Comparison of ENCODE assay signal across 15 cellular contexts in genomic region chr5:172048539-172049101, GRCh38. TPM values are rescaled to one million over a fixed set of nuclear protein-coding genes. Genes with fewer than 3 reads are reported as not detected.
A peak's percentile ranks its signal among the peaks of the same experiment; 100 is the strongest.
DNase-seq lines count a peak whose midpoint lies in the region; ATAC-seq, FAIRE-seq and TF ChIP-seq lines count a peak whose summit lies in the region.
"Had no signal": no experiment of that assay in that cellular context is flagged by ENCODE, and none has a peak within 500 bp of the region (broad histone marks: within the 10 kb centered on the region; RNA-seq: fewer than 3 reads in every experiment).

No MANE protein-coding gene starts in this region.

- no peaks in the 10 kb centered on the region for H3K9me3 ChIP-seq in H1 (ENCODE audit: insufficient read depth in 2 of 2, low read depth in 1 of 2, low read length in 1 of 2)
- H3K9me3 ChIP-seq: left ventricle myocardium inferior, transverse colon had no signal

- H2BK20ac ChIP-seq in H1 (ENCODE audit: low read length) = no peak overlapping the region

- POLR2A ChIA-PET in activated CD4-positive, alpha-beta memory T cell treated with anti-CD3 and anti-CD28 coated beads for 36 hours (lab: Charles Lee) = no interaction called here
- POLR2A ChIA-PET in H1 (lab: Charles Lee; ENCODE audit: partially characterized antibody) = interaction anchor here (1.2 to 1.4 kb wide), 2 partner anchors 42 to 55 kb away, joined by 3 to 6 read pairs; partner anchors contain the start of gene FBXW11

- no peak for DNase-seq in activated CD8-positive, alpha-beta memory T cell treated with anti-CD3 and anti-CD28 coated beads, Interleukin-2, amount 10 ng/mL, durations not matched to agents 7 days and 5 days
- no peak for DNase-seq in activated CD8-positive, alpha-beta memory T cell treated with anti-CD3 and anti-CD28 coated beads for 24 hours
- no peak for DNase-seq in activated CD4-positive, alpha-beta memory T cell treated with anti-CD3 and anti-CD28 coated beads for 36 hours
- DNase-seq in H1 (ENCODE audit: low read depth in 1 of 2, low spot score in 2 of 2) (no peak), progenitor cell of endocrine pancreas (ENCODE audit: low spot score, unreplicated experiment) (no peak), NCI-H2081 treated with DMSO at 0.1 percent for 48 hours (lab: John Stamatoyannopoulos, UW) (no peak)
- DNase-seq: activated T-cell treated with anti-CD3 and anti-CD28 coated beads for 4 hours, COR-L47, left ventricle myocardium inferior, NCI-H2081, NCI-H748 treated with DMSO at 0.1 percent for 48 hours, transverse colon had no signal

- no peaks in the 10 kb centered on the region for H3K27me3 Mint-ChIP-seq in activated CD8-positive, alpha-beta memory T cell treated with anti-CD3 and anti-CD28 coated beads, Interleukin-2, amount 10 ng/mL, durations not matched to agents 7 days and 5 days
- H3K27me3 Mint-ChIP-seq in activated CD4-positive, alpha-beta memory T cell treated with anti-CD3 and anti-CD28 coated beads for 36 hours = no peaks in the 10 kb centered on the region
- H3K27me3 Mint-ChIP-seq in progenitor cell of endocrine pancreas = no peaks in the 10 kb centered on the region

- no peak overlapping the region for H2BK120ac ChIP-seq in H1 (replicated peaks; ENCODE audit: low read depth, low read length)

- H3K79me2 ChIP-seq in H1 (ENCODE audit: control insufficient read depth in 1 of 2, insufficient read depth in 2 of 2, low read length in 2 of 2) = no peaks in the 10 kb centered on the region

- no peak for ATAC-seq in activated CD8-positive, alpha-beta memory T cell treated with anti-CD3 and anti-CD28 coated beads, Interleukin-2, amount 10 ng/mL, durations not matched to agents 7 days and 5 days
- ATAC-seq in GM18520 (IDR thresholded peaks at IDR 0.05; ENCODE audit: unreplicated experiment) (no peak), HG03280 (IDR thresholded peaks at IDR 0.05; ENCODE audit: unreplicated experiment) (no peak)
- ATAC-seq: Panc1 had no signal

- H2BK15ac ChIP-seq in H1 (ENCODE audit: low read length) = 0 out of 2 replicates have a peak overlapping the region, but pooled peaks have one; percentile 41

- no peak overlapping the region for H3K4ac ChIP-seq in H1 (replicated peaks; ENCODE audit: insufficient read length, low read depth, low read length)

- TF ChIP-seq CTCF in H1 (IDR thresholded peaks at IDR 0.05; ENCODE audit: control extremely low read depth in 1 of 3, insufficient read depth in 1 of 3, low read depth in 1 of 3, low read length in 3 of 3) (no peak), progenitor cell of endocrine pancreas (IDR thresholded peaks at IDR 0.05; ENCODE audit: unreplicated experiment) (no peak)

- no peak overlapping the region; the same call in 1 of the 2 replicates for H3K18ac ChIP-seq in H1 (ENCODE audit: extremely low read depth, low read length)

- TF ChIP-seq POLR2A in H1 (IDR thresholded peaks at IDR 0.05; ENCODE audit: control extremely low read depth in 1 of 2, low read depth in 2 of 2, low read length in 2 of 2) = no peak

- H2AK5ac ChIP-seq in H1 (ENCODE audit: low read depth, low read length) = no peak overlapping the region; the same call in 1 of the 2 replicates

- H3K27ac Mint-ChIP-seq in activated CD8-positive, alpha-beta memory T cell treated with anti-CD3 and anti-CD28 coated beads, Interleukin-2, amount 10 ng/mL, durations not matched to agents 7 days and 5 days = peak overlapping the region; percentile 16
- peak overlapping the region; percentile 30 for H3K27ac Mint-ChIP-seq in activated CD4-positive, alpha-beta memory T cell treated with anti-CD3 and anti-CD28 coated beads for 36 hours
- H3K27ac Mint-ChIP-seq in progenitor cell of endocrine pancreas = peak overlapping the region; percentile 21

- H3K9me3 Mint-ChIP-seq in activated CD8-positive, alpha-beta memory T cell treated with anti-CD3 and anti-CD28 coated beads, Interleukin-2, amount 10 ng/mL, durations not matched to agents 7 days and 5 days (ENCODE audit: low read depth) = no peaks in the 10 kb centered on the region
- H3K9me3 Mint-ChIP-seq in activated CD4-positive, alpha-beta memory T cell treated with anti-CD3 and anti-CD28 coated beads for 36 hours = no peaks in the 10 kb centered on the region
- no peaks in the 10 kb centered on the region for H3K9me3 Mint-ChIP-seq in progenitor cell of endocrine pancreas (ENCODE audit: low read depth)

- H3K14ac ChIP-seq in H1 (ENCODE audit: insufficient read length) = no peak overlapping the region

- H3K4me3 ChIP-seq in H1 (ENCODE audit: extremely low read depth in 1 of 4, insufficient read depth in 2 of 4, low read depth in 3 of 4, low read length in 4 of 4) = no peak overlapping the region
- H3K4me3 ChIP-seq: left ventricle myocardium inferior, transverse colon had no signal

- no peaks in the 10 kb centered on the region for H3K36me3 ChIP-seq in H1 (ENCODE audit: control insufficient read depth in 2 of 4, insufficient read depth in 4 of 4, low read length in 3 of 4)

- intact Hi-C loops in activated CD4-positive, alpha-beta memory T cell treated with anti-CD3 and anti-CD28 coated beads for 36 hours (cut with micrococcal nuclease) = loop anchor here (10.0 kb wide), 1 partner anchor 634 kb away; the partner anchor contains the start of gene FGF18

- WGBS in H1 (ENCODE audit: extremely low coverage in 1 of 2, insufficient coverage in 1 of 2, insufficient read length in 1 of 2, insufficient replicate concordance in 2 of 2, low coverage in 1 of 2, low lambda C conversion rate in 2 of 2, missing lambda C conversion rate in 1 of 2), 2 experiments = 96% methylated on average over 12 of the region's 12 CpGs; no CpG with 5 or more reads in 1 of the 2 experiments

- no peak for TF ChIP-seq RAD21 in H1 (IDR thresholded peaks at IDR 0.05 in 1 of 2, conservative IDR thresholded peaks at IDR 0.05 in 1 of 2; ENCODE audit: low read depth in 2 of 2, low read length in 2 of 2)

- H3K79me1 ChIP-seq in H1 (ENCODE audit: low read depth, low read length) = no peaks in the 10 kb centered on the region

- H4K5ac ChIP-seq in H1 (ENCODE audit: insufficient read length, low read depth, low read length) = no peak overlapping the region

- peaks cover 0 to 10% (median 0%) of the 10 kb centered on the region in 4 experiments; a peak in 5 of 7 replicates for H3K4me1 ChIP-seq in H1 (replicated peaks in 1 of 4; ENCODE audit: control insufficient read depth in 3 of 4, insufficient read depth in 4 of 4, low read length in 3 of 4)

- H3K36me3 Mint-ChIP-seq in activated CD8-positive, alpha-beta memory T cell treated with anti-CD3 and anti-CD28 coated beads, Interleukin-2, amount 10 ng/mL, durations not matched to agents 7 days and 5 days = peaks cover 65% of the 10 kb centered on the region
- peaks cover 46% of the 10 kb centered on the region for H3K36me3 Mint-ChIP-seq in activated CD4-positive, alpha-beta memory T cell treated with anti-CD3 and anti-CD28 coated beads for 36 hours
- H3K36me3 Mint-ChIP-seq in progenitor cell of endocrine pancreas (ENCODE audit: insufficient read depth) = peaks cover 2% of the 10 kb centered on the region

- no peaks in the 10 kb centered on the region for H3K23me2 ChIP-seq in H1 (ENCODE audit: low read depth, low read length)

- H3K27ac ChIP-seq in H1 (ENCODE audit: low read depth, low read length) = no peak overlapping the region
- H3K27ac ChIP-seq: left ventricle myocardium inferior, transverse colon had no signal

- no peak overlapping the region for H3K4me2 ChIP-seq in H1 (ENCODE audit: insufficient read depth in 1 of 2, low read depth in 2 of 2, low read length in 2 of 2)

- CTCF ChIA-PET in activated CD8-positive, alpha-beta memory T cell treated with anti-CD3 and anti-CD28 coated beads, Interleukin-2, amount 10 ng/mL, durations not matched to agents 7 days and 5 days (lab: Charles Lee) = interaction anchor here (1.4 kb wide), 1 partner anchor 245 kb away, joined by 3 read pairs; no protein-coding TSS in a partner anchor
- CTCF ChIA-PET in activated CD4-positive, alpha-beta memory T cell treated with anti-CD3 and anti-CD28 coated beads for 36 hours (lab: Charles Lee) = interaction anchor here (3.1 kb wide), 1 partner anchor 137 kb away, joined by 17 read pairs; no protein-coding TSS in a partner anchor
- CTCF ChIA-PET in H1 (lab: Charles Lee; ENCODE audit: partially characterized antibody) = interaction anchor here (0.6 to 5.9 kb wide), 5 partner anchors 10 to 136 kb away, joined by 3 to 51 read pairs (median 4); no protein-coding TSS in a partner anchor

- no peak for FAIRE-seq in H1 (lab: Jason Lieb, UNC)

- no peaks in the 10 kb centered on the region for H4K20me1 ChIP-seq in H1 (replicated peaks in 1 of 2; ENCODE audit: control insufficient read depth in 1 of 2, insufficient read depth in 2 of 2, low read length in 2 of 2)

- H3K9ac ChIP-seq in H1 (replicated peaks in 1 of 4; ENCODE audit: extremely low read depth in 1 of 4, low read depth in 3 of 4, low read length in 3 of 4) = no peak overlapping the region

- no peaks in the 10 kb centered on the region for H3K4me1 Mint-ChIP-seq in activated CD8-positive, alpha-beta memory T cell treated with anti-CD3 and anti-CD28 coated beads, Interleukin-2, amount 10 ng/mL, durations not matched to agents 7 days and 5 days
- peaks cover 19% of the 10 kb centered on the region for H3K4me1 Mint-ChIP-seq in activated CD4-positive, alpha-beta memory T cell treated with anti-CD3 and anti-CD28 coated beads for 36 hours (ENCODE audit: low read depth)
- H3K4me1 Mint-ChIP-seq in progenitor cell of endocrine pancreas (ENCODE audit: low read depth) = no peaks in the 10 kb centered on the region

- no peaks in the 10 kb centered on the region for H3K27me3 ChIP-seq in H1 (replicated peaks in 1 of 4; ENCODE audit: control insufficient read depth in 3 of 4, extremely low read depth in 1 of 4, insufficient read depth in 3 of 4, low read length in 3 of 4)
- H3K27me3 ChIP-seq: transverse colon had no signal

- peak overlapping the region; percentile 55; the same call in 1 of the 2 replicates for H2BK12ac ChIP-seq in H1 (ENCODE audit: low read depth, low read length)

- H4K8ac ChIP-seq in H1 (ENCODE audit: extremely low read depth, insufficient read depth, low read length) = no peak overlapping the region

- H3K56ac ChIP-seq in H1 (replicated peaks; ENCODE audit: insufficient read length, low read depth, low read length) = peak overlapping the region; percentile 32

- H2BK5ac ChIP-seq in H1 (ENCODE audit: low read depth, low read length) = peak overlapping the region; percentile 30; the same call in 1 of the 2 replicates

- no peak overlapping the region for H3K4me3 Mint-ChIP-seq in activated CD8-positive, alpha-beta memory T cell treated with anti-CD3 and anti-CD28 coated beads, Interleukin-2, amount 10 ng/mL, durations not matched to agents 7 days and 5 days
- no peak overlapping the region for H3K4me3 Mint-ChIP-seq in activated CD4-positive, alpha-beta memory T cell treated with anti-CD3 and anti-CD28 coated beads for 36 hours
- H3K4me3 Mint-ChIP-seq in progenitor cell of endocrine pancreas (ENCODE audit: low read depth) = no peak overlapping the region

- H4K91ac ChIP-seq in H1 (replicated peaks; ENCODE audit: insufficient read length, low read length) = no peak overlapping the region

- no peak overlapping the region for H3K23ac ChIP-seq in H1 (ENCODE audit: insufficient read length)

- TF ChIP-seq EP300 in H1 (IDR thresholded peaks at IDR 0.05; ENCODE audit: borderline replicate concordance in 1 of 2, low read depth in 2 of 2, low read length in 2 of 2) = no peak

- no peak overlapping the region for H2AFZ ChIP-seq in H1 (ENCODE audit: low read length)

RNA-seq across cellular contexts. Expression of gene FBXW11, which starts 42.2 kb away (rescaled TPM):
- 10 to 100 TPM; 31.2 to 50.4 TPM for total RNA-seq in activated CD8-positive, alpha-beta memory T cell treated with anti-CD3 and anti-CD28 coated beads, Interleukin-2, amount 10 ng/mL, durations not matched to agents 7 days and 5 days
- total RNA-seq in activated CD4-positive, alpha-beta memory T cell treated with anti-CD3 and anti-CD28 coated beads for 36 hours = 10 to 100 TPM; 47.2 to 47.4 TPM
- 75.6 and 77.2 TPM in 2 replicates for total RNA-seq in H1 (2021; fragmentation: NEBNext Ultra II Directional; extraction: Animal tissue kit (Norgen Biotek cat#: 25700))
- polyA plus RNA-seq in H1 (2011; rRNA removed) = 41.1 and 45.0 TPM in 2 replicates
- 53.5 TPM for polyA plus RNA-seq in H1 (2011; cell fraction: cytosol; rRNA removed)
- 45.3 TPM for polyA plus RNA-seq in H1 (2011; cell fraction: nucleus; rRNA removed)
- polyA plus RNA-seq in H1 (2012, experiment 1 of 2) = 39.7 to 54.0 TPM (median 49.6 TPM) in 4 replicates
- 15.1 TPM for polyA plus RNA-seq in H1 (2012, experiment 2 of 2)
- 28.3 TPM for polyA plus RNA-seq in H1 (2013, experiment 1 of 2)
- 27.8 TPM for polyA plus RNA-seq in H1 (2013, experiment 2 of 2)
- 177 and 211 TPM in 2 replicates for polyA minus RNA-seq in H1 (2011; rRNA and poly(A)+ RNA removed)
- 70.6 TPM for polyA minus RNA-seq in H1 (2011; cell fraction: cytosol; rRNA and poly(A)+ RNA removed)
- 72.6 TPM for polyA minus RNA-seq in H1 (2011; cell fraction: nucleus; rRNA and poly(A)+ RNA removed)
- 61.2 and 63.5 TPM in 2 replicates for total RNA-seq in progenitor cell of endocrine pancreas
